ENCODE assay signal across 9 cellular contexts in the genomic region with DNA sequence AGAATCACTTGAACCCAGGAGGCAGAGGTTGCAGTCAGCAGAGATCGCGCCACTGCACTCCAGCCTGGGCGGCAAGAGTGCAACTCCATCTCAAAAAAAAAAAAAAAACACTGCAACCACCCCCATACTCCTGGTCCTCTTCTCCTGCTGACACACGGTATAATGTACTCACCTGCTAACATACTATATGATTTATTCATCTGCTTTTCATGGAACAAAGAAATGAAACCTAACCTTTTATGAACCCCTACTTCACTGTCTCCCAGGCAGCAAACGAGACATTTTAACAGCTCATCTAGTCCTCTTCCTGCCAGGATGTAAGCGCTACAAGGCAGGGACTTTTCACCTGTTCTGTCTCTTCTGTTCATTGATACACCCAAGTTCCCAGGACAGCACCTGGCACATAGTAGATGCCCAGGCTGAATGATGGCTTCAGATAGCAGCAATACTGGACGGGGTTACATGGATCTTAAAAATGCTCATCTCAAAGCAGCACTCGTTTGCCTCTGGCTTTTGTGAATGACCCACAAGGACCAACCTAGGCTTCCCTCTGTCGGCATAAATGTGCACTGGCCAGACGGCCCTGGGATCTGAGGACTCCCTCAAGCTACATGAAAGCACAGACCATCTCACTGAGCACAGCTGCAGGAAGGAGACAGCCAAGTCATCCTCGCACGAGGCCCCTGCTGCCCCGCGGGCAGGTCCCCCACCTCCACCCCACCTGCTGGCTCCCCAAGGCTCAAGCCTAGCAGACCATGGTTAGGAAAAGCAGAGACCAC. TPM values are rescaled to one million over a fixed set of nuclear protein-coding genes. Genes with fewer than 3 reads are reported as not detected.
DNase-seq lines count a peak whose midpoint lies in the region; ATAC-seq, FAIRE-seq and TF ChIP-seq lines count a peak whose summit lies in the region.
"Had no signal": no experiment of that assay in that cellular context is flagged by ENCODE, and none has a peak within 500 bp of the region (broad histone marks: within the 10 kb centered on the region; RNA-seq: fewer than 3 reads in every experiment).

No MANE protein-coding gene starts in this region.

- peak; percentile 26 for ATAC-seq in CD8-positive, alpha-beta T cell
- ATAC-seq in memory B cell (ENCODE audit: low read depth), result peak; percentile 44

- H3K9me3 Mint-ChIP-seq in CD8-positive, alpha-beta T cell, result no peaks in the 10 kb centered on the region
- no peaks in the 10 kb centered on the region for H3K9me3 Mint-ChIP-seq in memory B cell

- no peak for FAIRE-seq in kidney (lab: Jason Lieb, UNC)

- peaks cover 16% of the 10 kb centered on the region for H3K4me1 ChIP-seq in CD8-positive, alpha-beta T cell (ENCODE audit: insufficient read depth, low read length)
- no peaks in the 10 kb centered on the region for H3K4me1 ChIP-seq in kidney (ENCODE audit: control insufficient read depth in 1 of 2, insufficient read depth in 1 of 2, low read depth in 1 of 2, low read length in 2 of 2)

- no peak overlapping the region for H3K4me3 Mint-ChIP-seq in CD8-positive, alpha-beta T cell
- no peak overlapping the region for H3K4me3 Mint-ChIP-seq in memory B cell

- POLR2A ChIA-PET in CD8-positive, alpha-beta T cell (lab: Charles Lee), result no interaction called here

- H3K27me3 Mint-ChIP-seq in CD8-positive, alpha-beta T cell (ENCODE audit: low read depth), result no peaks in the 10 kb centered on the region
- no peaks in the 10 kb centered on the region for H3K27me3 Mint-ChIP-seq in memory B cell

- H3K27me3 ChIP-seq in CD8-positive, alpha-beta T cell (ENCODE audit: insufficient read depth, low read length), result no peaks in the 10 kb centered on the region
- H3K27me3 ChIP-seq: adrenal gland had no signal

- no peak overlapping the region for H3K27ac ChIP-seq in CD8-positive, alpha-beta T cell (ENCODE audit: low read depth, low read length)
- H3K27ac ChIP-seq in kidney (ENCODE audit: low read depth in 2 of 2, low read length in 2 of 2), result no peak overlapping the region
- H3K27ac ChIP-seq: adrenal gland had no signal

- H3K36me3 ChIP-seq in CD8-positive, alpha-beta T cell (ENCODE audit: insufficient read depth, low read length), result no peaks in the 10 kb centered on the region
- no peaks in the 10 kb centered on the region for H3K36me3 ChIP-seq in kidney (ENCODE audit: control insufficient read depth in 1 of 2, insufficient read depth in 2 of 2, low read length in 2 of 2)
- H3K36me3 ChIP-seq: adrenal gland had no signal

- H3K27ac Mint-ChIP-seq in CD8-positive, alpha-beta T cell, result no peak overlapping the region
- H3K27ac Mint-ChIP-seq in memory B cell, result no peak overlapping the region

- CTCF ChIA-PET in CD8-positive, alpha-beta T cell (lab: Charles Lee), result interaction anchor here (1.2 kb wide), 1 partner anchor 21 kb away, joined by 5 read pairs; the partner anchor contains the start of gene XXYLT1

- no peak for TF ChIP-seq CTCF in CD8-positive, alpha-beta T cell (IDR thresholded peaks at IDR 0.05)
- peak; percentile 54 for TF ChIP-seq CTCF in cardiac fibroblast (IDR thresholded peaks at IDR 0.05; ENCODE audit: low read depth, low read length)
- TF ChIP-seq CTCF in kidney (IDR thresholded peaks at IDR 0.05; ENCODE audit: borderline replicate concordance, extremely low read depth, insufficient read depth), result no peak

- no peaks in the 10 kb centered on the region for H3K9me3 ChIP-seq in CD8-positive, alpha-beta T cell (ENCODE audit: low read length)
- no peaks in the 10 kb centered on the region for H3K9me3 ChIP-seq in kidney (ENCODE audit: control insufficient read depth in 1 of 2, low read length in 2 of 2)
- H3K9me3 ChIP-seq: adrenal gland had no signal

- intact Hi-C loops in CD8-positive, alpha-beta T cell (cut with DNase I, micrococcal nuclease), result no loop called here
- intact Hi-C loops in kidney (cut with DNase I), result no loop called here

- H3K36me3 Mint-ChIP-seq in CD8-positive, alpha-beta T cell, result peaks cover 11% of the 10 kb centered on the region
- H3K36me3 Mint-ChIP-seq in memory B cell, result peaks cover 3% of the 10 kb centered on the region

- peaks cover 30% of the 10 kb centered on the region for H3K4me1 Mint-ChIP-seq in CD8-positive, alpha-beta T cell (ENCODE audit: low read depth)
- peaks cover 8% of the 10 kb centered on the region for H3K4me1 Mint-ChIP-seq in memory B cell

- H3K9ac ChIP-seq in kidney (ENCODE audit: low read length in 2 of 2), result no peak overlapping the region

- H3K4me3 ChIP-seq in CD8-positive, alpha-beta T cell (ENCODE audit: low read depth, low read length), result no peak overlapping the region
- H3K4me3 ChIP-seq in cardiac fibroblast (replicated peaks in 1 of 2; ENCODE audit: low read depth in 2 of 2, low read length in 2 of 2), result no peak overlapping the region
- no peak overlapping the region for H3K4me3 ChIP-seq in kidney (ENCODE audit: low read length in 2 of 2)
- H3K4me3 ChIP-seq: adrenal gland had no signal

- peak in 1 of 7 experiments; percentile 47 for DNase-seq in CD8-positive, alpha-beta T cell
- DNase-seq in NCI-H1105 treated with DMSO at 0.1 percent for 48 hours (lab: John Stamatoyannopoulos, UW) (peak; percentile 38), cardiac fibroblast (ENCODE audit: low read depth in 2 of 2) (peak; percentile 46 to 70), memory B cell (ENCODE audit: low spot score in 2 of 2) (no peak), HuH-7.5 (ENCODE audit: low spot score) (no peak), anterior cingulate cortex (lab: John Stamatoyannopoulos, UW) (no peak), kidney (no peak), KG1 (lab: John Stamatoyannopoulos, UW) (no peak)

RNA-seq across cellular contexts. Expression of gene XXYLT1, which starts 20.3 kb away (rescaled TPM):
- total RNA-seq in CD8-positive, alpha-beta T cell, result 1 to 10 TPM; 3.7 to 4.3 TPM
- total RNA-seq in kidney, result 10.7 TPM
- 5.7 TPM for polyA plus RNA-seq in kidney (ENCODE audit: insufficient read depth, low read depth, low replicate concordance)

Comparison
In these comparisons a context has a peak if more than half of its experiments do, and no peak if none do; other contexts are left out.
1. DNase-seq: peak in NCI-H1105 treated with DMSO at 0.1 percent for 48 hours (single experiment) and cardiac fibroblast (2 of 2); none in memory B cell (0 of 2), HuH-7.5 (single experiment), anterior cingulate cortex (0 of 58), kidney (single experiment) and KG1 (single experiment).